In genomic region chr20:33862709-33863403, GRCh38 we compare ENCODE assay signal across 8 cellular contexts. TPM values are rescaled to one million over a fixed set of nuclear protein-coding genes. Genes with fewer than 3 reads are reported as not detected.
DNase-seq lines count a peak whose midpoint lies in the region; ATAC-seq and TF ChIP-seq lines count a peak whose summit lies in the region.

No MANE protein-coding gene starts in this region.

- no peak overlapping the region for H4K5ac ChIP-seq in H9 (ENCODE audit: insufficient read length, low read depth, low read length)

- H2AFZ ChIP-seq in H9 (ENCODE audit: low read length): no peak overlapping the region

- no peak overlapping the region for H3K18ac ChIP-seq in H9 (ENCODE audit: insufficient read length, low read depth, low read length)

- no peak overlapping the region for H3K27ac ChIP-seq in H9 (ENCODE audit: insufficient read length, low read depth, low read length)
- no peak overlapping the region for H3K27ac ChIP-seq in rectal smooth muscle tissue (ENCODE audit: low read depth, low read length)

- H3K4me1 ChIP-seq in H9 (ENCODE audit: insufficient read depth, low read length) (no peaks in the 10 kb centered on the region), rectal smooth muscle tissue (ENCODE audit: control insufficient read depth, insufficient read depth, low read length) (no peaks in the 10 kb centered on the region)

- no peaks in the 10 kb centered on the region for H3K79me1 ChIP-seq in H9 (ENCODE audit: insufficient read depth, low read depth, low read length, poor library complexity, severe bottlenecking)

- H3K56ac ChIP-seq in H9 (ENCODE audit: insufficient read length, low read depth, low read length): no peak overlapping the region

- no peaks in the 10 kb centered on the region; the same call in 1 of the 2 replicates for H3K36me3 ChIP-seq in BJ (ENCODE audit: control insufficient read depth, insufficient read depth, low read length)
- H3K36me3 ChIP-seq in rectal smooth muscle tissue (ENCODE audit: control insufficient read depth, insufficient read depth, low read length): no peaks in the 10 kb centered on the region

- H3K4me3 ChIP-seq in BJ (ENCODE audit: low read depth, low read length) (no peak overlapping the region), rectal smooth muscle tissue (ENCODE audit: low read length) (peak overlapping the region; percentile 3)

- H3K4me1 Mint-ChIP-seq in H9: peaks cover 14 to 19% of the 10 kb centered on the region in 2 experiments

- H4K20me1 ChIP-seq in H9 (ENCODE audit: control insufficient read depth, insufficient read depth, insufficient read length): no peaks in the 10 kb centered on the region

- H4K91ac ChIP-seq in H9 (ENCODE audit: insufficient read length, low read depth, low read length): no peak overlapping the region

- H4K8ac ChIP-seq in H9 (replicated peaks; ENCODE audit: insufficient read length, low read depth, low read length): no peak overlapping the region

- H3K14ac ChIP-seq in H9 (ENCODE audit: insufficient read depth, low read length): peak overlapping the region; percentile 2; the same call in 1 of the 2 replicates

- H3K23ac ChIP-seq in H9 (ENCODE audit: insufficient read length, low read depth, low read length): no peak overlapping the region

- no peak overlapping the region for H3K27ac Mint-ChIP-seq in H9
- no peak overlapping the region for H3K27ac Mint-ChIP-seq in activated naive CD4-positive, alpha-beta T cell treated with anti-CD3 and anti-CD28 coated beads, Interleukin-2, amount 50 U/mL, for 72 hours

- no peak overlapping the region for H3K4ac ChIP-seq in H9 (ENCODE audit: low read depth, low read length)

- H3K79me2 ChIP-seq in H9 (ENCODE audit: insufficient read depth, low read length): no peaks in the 10 kb centered on the region

- intact Hi-C loops in left cardiac atrium (cut with DNase I): loop anchor here (1.0 to 10.0 kb wide), 3 partner anchors 204 to 262 kb away; no protein-coding TSS in a partner anchor

- H3K4me3 Mint-ChIP-seq in H9: peak overlapping the region; percentile 24 to 41; a peak in 2 of 5 replicates

- POLR2A ChIA-PET in BJ (lab: Charles Lee): no interaction called here

- H3K9ac ChIP-seq in H9 (ENCODE audit: extremely low read depth, insufficient read length, low read length) (no peak overlapping the region), rectal smooth muscle tissue (ENCODE audit: low read length) (no peak overlapping the region)

- no peak overlapping the region for H2BK5ac ChIP-seq in H9 (ENCODE audit: insufficient read length, low read length)

- WGBS in H9 (ENCODE audit: extremely low coverage, insufficient read length, low lambda C conversion rate): no CpG with 5 or more reads among the region's 32 CpGs

- H3K9me3 Mint-ChIP-seq in H9: no peaks in the 10 kb centered on the region
- no peaks in the 10 kb centered on the region for H3K9me3 Mint-ChIP-seq in activated naive CD4-positive, alpha-beta T cell treated with anti-CD3 and anti-CD28 coated beads, Interleukin-2, amount 50 U/mL, for 72 hours

- no peak overlapping the region for H2AK5ac ChIP-seq in H9 (ENCODE audit: insufficient read length, low read length)

- no peak overlapping the region for H2BK20ac ChIP-seq in H9 (ENCODE audit: low read depth, low read length, poor library complexity, severe bottlenecking)

- no peak overlapping the region for H2BK120ac ChIP-seq in H9 (ENCODE audit: low read depth, low read length, poor library complexity, severe bottlenecking)

- peak; percentile 30 to 63 for ATAC-seq in activated naive CD4-positive, alpha-beta T cell treated with anti-CD3 and anti-CD28 coated beads, Interleukin-2, amount 50 U/mL, for 72 hours
- peak; percentile 75 to 89 for ATAC-seq in left cardiac atrium
- ATAC-seq in GM21717 (IDR thresholded peaks at IDR 0.05; ENCODE audit: unreplicated experiment): no peak

- H3K36me3 Mint-ChIP-seq in H9 (ENCODE audit: insufficient read depth in 1 of 3, low read depth in 3 of 3): no peaks in the 10 kb centered on the region
- H3K36me3 Mint-ChIP-seq in activated naive CD4-positive, alpha-beta T cell treated with anti-CD3 and anti-CD28 coated beads, Interleukin-2, amount 50 U/mL, for 72 hours: no peaks in the 10 kb centered on the region

- TF ChIP-seq CTCF in BJ (IDR thresholded peaks at IDR 0.05; ENCODE audit: insufficient read depth, low read depth, low read length) (peak; percentile 68), H9 (conservative IDR thresholded peaks at IDR 0.05) (peak; percentile 98)

- no peak overlapping the region for H2BK12ac ChIP-seq in H9 (ENCODE audit: insufficient read length, low read depth, low read length)

- CTCF ChIA-PET in BJ (lab: Yijun Ruan, JAX): interaction anchor here (0.6 to 8.0 kb wide), 52 partner anchors 9 to 377 kb away, joined by 3 to 117 read pairs (median 5); partner anchors contain the start of genes EIF2S2 and RALY

- H3K27me3 ChIP-seq in BJ (ENCODE audit: control insufficient read depth, insufficient read depth, low read length): peaks cover 6% of the 10 kb centered on the region; the same call in 1 of the 2 replicates
- no peaks in the 10 kb centered on the region for H3K27me3 ChIP-seq in H9 (ENCODE audit: insufficient read depth, low read length)
- no peaks in the 10 kb centered on the region for H3K27me3 ChIP-seq in rectal smooth muscle tissue (ENCODE audit: control insufficient read depth, insufficient read depth, low read length)

- H2BK15ac ChIP-seq in H9 (ENCODE audit: low read depth, low read length): no peak overlapping the region

- H3T11ph ChIP-seq in H9 (ENCODE audit: low read length): no peak overlapping the region

- no peaks in the 10 kb centered on the region for H3K23me2 ChIP-seq in H9 (ENCODE audit: insufficient read length, low read depth, low read length, poor library complexity, severe bottlenecking)

- no peak for DNase-seq in BJ (ENCODE audit: low read depth)
- peak; percentile 86 for DNase-seq in H9
- peak; percentile 70 for DNase-seq in RPMI7951 (ENCODE audit: low read depth)
- DNase-seq in activated naive CD4-positive, alpha-beta T cell treated with anti-CD3 and anti-CD28 coated beads, Interleukin-2, amount 50 U/mL, for 72 hours (ENCODE audit: low spot score in 2 of 2): peak in 1 of 2 donors; percentile 69
- DNase-seq in left cardiac atrium: peak; percentile 67
- DNase-seq in DMS153 (lab: John Stamatoyannopoulos, UW): no peak

- no peaks in the 10 kb centered on the region for H3K27me3 Mint-ChIP-seq in H9 (ENCODE audit: low read depth)

- H3K4me2 ChIP-seq in H9 (ENCODE audit: insufficient read depth, insufficient read length, low read length): no peak overlapping the region

- no peaks in the 10 kb centered on the region for H3K9me3 ChIP-seq in H9 (ENCODE audit: control insufficient read depth, low read depth, low read length)

RNA-seq across cellular contexts. Expression of gene CHMP4B, which starts 51.7 kb away (rescaled TPM):
- 65.3 and 84.0 TPM in 2 replicates for polyA plus RNA-seq in BJ (2011; rRNA removed)
- polyA minus RNA-seq in BJ (2011; rRNA and poly(A)+ RNA removed): 23.4 and 27.1 TPM in 2 replicates
- total RNA-seq in H9 (2021) (94.9 and 97.9 TPM in 2 replicates), left cardiac atrium (10 to 100 TPM; 82.2 to 97.7 TPM)
- 47.8 and 54.1 TPM in 2 replicates for total RNA-seq in RPMI7951 (2014; rRNA removed; shearing (Covaris generic))
- 10 to 100 TPM; 80.0 to 81.4 TPM for total RNA-seq in activated naive CD4-positive, alpha-beta T cell treated with anti-CD3 and anti-CD28 coated beads, Interleukin-2, amount 50 U/mL, for 72 hours

Comparison
In these comparisons a context has a peak if more than half of its experiments do, and no peak if none do; other contexts are left out.
1. DNase-seq: peak in H9 (single experiment), RPMI7951 (single experiment) and left cardiac atrium (single experiment); none in BJ (single experiment) and DMS153 (single experiment).